ENCODE assay signal across 9 cellular contexts in genomic region chr2:181465686-181466375, GRCh38. TPM values are rescaled to one million over a fixed set of nuclear protein-coding genes. Genes with fewer than 3 reads are reported as not detected.
DNase-seq lines count a peak whose midpoint lies in the region; ATAC-seq and TF ChIP-seq lines count a peak whose summit lies in the region.
"Had no signal": no experiment of that assay in that cellular context is flagged by ENCODE, and none has a peak within 500 bp of the region (broad histone marks: within the 10 kb centered on the region; RNA-seq: fewer than 3 reads in every experiment).

No MANE protein-coding gene starts in this region.

- intact Hi-C loops in activated naive CD4-positive, alpha-beta T cell treated with anti-CD3 and anti-CD28 coated beads for 36 hours (cut with micrococcal nuclease): loop anchor here (1.0 to 10.0 kb wide), 7 partner anchors 35 to 1569 kb away; partner anchors contain the start of genes CWC22, ITPRID2 and NCKAP1

- H3K4me3 Mint-ChIP-seq in activated naive CD4-positive, alpha-beta T cell treated with anti-CD3 and anti-CD28 coated beads for 36 hours: no peak overlapping the region
- no peak overlapping the region for H3K4me3 Mint-ChIP-seq in stimulated activated memory B cell treated with anti-CD40 and anti-IgM and Interleukin-4, amounts not matched to agents 10 μg/mL and 1 μg/mL and 100 μg/mL, for 72 hours

- peak overlapping the region; percentile 71 for H3K27ac Mint-ChIP-seq in activated naive CD4-positive, alpha-beta T cell treated with anti-CD3 and anti-CD28 coated beads for 36 hours
- peak overlapping the region; percentile 69 for H3K27ac Mint-ChIP-seq in stimulated activated memory B cell treated with anti-CD40 and anti-IgM and Interleukin-4, amounts not matched to agents 10 μg/mL and 1 μg/mL and 100 μg/mL, for 72 hours

- H3F3A ChIP-seq in OCI-LY1 (ENCODE audit: insufficient read depth, low read length): no peaks in the 10 kb centered on the region

- H3K27me3 ChIP-seq in OCI-LY1 (ENCODE audit: insufficient read depth, low read length) (no peaks in the 10 kb centered on the region), BE2C (no peaks in the 10 kb centered on the region)
- H3K27me3 ChIP-seq: testis had no signal

- no peak overlapping the region for H2AFZ ChIP-seq in OCI-LY1 (ENCODE audit: low read length)

- H3K9ac ChIP-seq in OCI-LY1 (ENCODE audit: low read length): no peak overlapping the region

- DNase-seq in activated naive CD4-positive, alpha-beta T cell treated with anti-CD3 and anti-CD28 coated beads for 36 hours: no peak
- DNase-seq in activated naive CD4-positive, alpha-beta T cell treated with Interleukin-2 at 50 U/mL for 16 hours: no peak
- DNase-seq in choroid plexus epithelial cell (ENCODE audit: low read depth) (peak; percentile 63), BE2C (no peak), NOMO-1 (lab: John Stamatoyannopoulos, UW; ENCODE audit: unreplicated experiment in 2 of 2) (no peak)

- no peaks in the 10 kb centered on the region for H4K20me1 ChIP-seq in OCI-LY1 (ENCODE audit: insufficient read depth, low read length)

- H3K27ac ChIP-seq in OCI-LY1 (ENCODE audit: low read depth, low read length, poor library complexity, severe bottlenecking): peak overlapping the region; percentile 33
- H3K27ac ChIP-seq: testis had no signal

- peaks cover 79% of the 10 kb centered on the region for H3K4me1 Mint-ChIP-seq in activated naive CD4-positive, alpha-beta T cell treated with anti-CD3 and anti-CD28 coated beads for 36 hours (ENCODE audit: low read depth)
- peaks cover 73% of the 10 kb centered on the region for H3K4me1 Mint-ChIP-seq in stimulated activated memory B cell treated with anti-CD40 and anti-IgM and Interleukin-4, amounts not matched to agents 10 μg/mL and 1 μg/mL and 100 μg/mL, for 72 hours

- TF ChIP-seq CTCF in OCI-LY1 (IDR thresholded peaks at IDR 0.05; ENCODE audit: low read length) (no peak), choroid plexus epithelial cell (conservative IDR thresholded peaks at IDR 0.05; ENCODE audit: low read depth, low read length) (no peak), BE2C (IDR thresholded peaks at IDR 0.05; ENCODE audit: low read depth, low read length) (no peak)

- no peak overlapping the region for H3K4me2 ChIP-seq in OCI-LY1 (ENCODE audit: low read length)

- H3K9me3 ChIP-seq in OCI-LY1 (ENCODE audit: low read length): no peaks in the 10 kb centered on the region
- H3K9me3 ChIP-seq in BE2C: no peaks in the 10 kb centered on the region
- H3K9me3 ChIP-seq: testis had no signal

- CTCF ChIA-PET in activated naive CD4-positive, alpha-beta T cell treated with anti-CD3 and anti-CD28 coated beads for 36 hours (lab: Charles Lee): interaction anchor here (0.6 to 3.8 kb wide), 24 partner anchors 9 to 493 kb away, joined by 3 to 59 read pairs (median 3); partner anchors contain the start of gene ITGA4

- H3K79me2 ChIP-seq in OCI-LY1 (ENCODE audit: insufficient read depth, low read length): peaks cover 88% of the 10 kb centered on the region

- peaks cover 15% of the 10 kb centered on the region for H3K36me3 Mint-ChIP-seq in activated naive CD4-positive, alpha-beta T cell treated with anti-CD3 and anti-CD28 coated beads for 36 hours (ENCODE audit: low read depth)
- H3K36me3 Mint-ChIP-seq in stimulated activated memory B cell treated with anti-CD40 and anti-IgM and Interleukin-4, amounts not matched to agents 10 μg/mL and 1 μg/mL and 100 μg/mL, for 72 hours: peaks cover 42% of the 10 kb centered on the region

- no peak overlapping the region for H3K4me3 ChIP-seq in OCI-LY1 (ENCODE audit: low read depth, low read length, poor library complexity, severe bottlenecking)
- H3K4me3 ChIP-seq in choroid plexus epithelial cell (ENCODE audit: low read depth, low read length): no peak overlapping the region
- no peak overlapping the region for H3K4me3 ChIP-seq in BE2C (ENCODE audit: low read depth, low read length)
- H3K4me3 ChIP-seq: testis had no signal

- no peaks in the 10 kb centered on the region for H3K9me2 ChIP-seq in OCI-LY1 (ENCODE audit: low read depth, low read length)

- H3K36me3 ChIP-seq in OCI-LY1 (ENCODE audit: insufficient read depth, low read length) (peaks cover 36% of the 10 kb centered on the region), BE2C (no peaks in the 10 kb centered on the region)

- peaks cover 46% of the 10 kb centered on the region for H3K4me1 ChIP-seq in OCI-LY1 (ENCODE audit: insufficient read depth, low read length, severe bottlenecking)
- H3K4me1 ChIP-seq in BE2C: no peaks in the 10 kb centered on the region
- H3K4me1 ChIP-seq: testis had no signal

- no peaks in the 10 kb centered on the region for H3K27me3 Mint-ChIP-seq in activated naive CD4-positive, alpha-beta T cell treated with anti-CD3 and anti-CD28 coated beads for 36 hours (ENCODE audit: low read depth)
- no peaks in the 10 kb centered on the region for H3K27me3 Mint-ChIP-seq in stimulated activated memory B cell treated with anti-CD40 and anti-IgM and Interleukin-4, amounts not matched to agents 10 μg/mL and 1 μg/mL and 100 μg/mL, for 72 hours

- no peaks in the 10 kb centered on the region for H3K9me3 Mint-ChIP-seq in activated naive CD4-positive, alpha-beta T cell treated with anti-CD3 and anti-CD28 coated beads for 36 hours
- no peaks in the 10 kb centered on the region for H3K9me3 Mint-ChIP-seq in stimulated activated memory B cell treated with anti-CD40 and anti-IgM and Interleukin-4, amounts not matched to agents 10 μg/mL and 1 μg/mL and 100 μg/mL, for 72 hours

- ATAC-seq in stimulated activated memory B cell treated with anti-CD40 and anti-IgM and Interleukin-4, amounts not matched to agents 10 μg/mL and 1 μg/mL and 100 μg/mL, for 72 hours: no peak
- no peak for ATAC-seq in GM21576 (IDR thresholded peaks at IDR 0.05; ENCODE audit: unreplicated experiment)

RNA-seq across cellular contexts. Expression of gene ITGA4, which starts 8.6 kb away (rescaled TPM):
- 10 to 100 TPM; 26.6 to 27.8 TPM for total RNA-seq in activated naive CD4-positive, alpha-beta T cell treated with anti-CD3 and anti-CD28 coated beads for 36 hours
- polyA plus RNA-seq in BE2C (2012; ENCODE audit: insufficient read depth, insufficient read length, low read depth): not detected
